33 cellular contexts compared by ENCODE assay signal in genomic region chr6:139730340-139730974, GRCh38.
"Had no signal": no experiment of that assay in that cellular context is flagged by ENCODE, and none has a peak within 500 bp of the region (broad histone marks: within the 10 kb centered on the region; RNA-seq: fewer than 3 reads in every experiment).

No MANE protein-coding gene starts in this region.

- H3K27me3 ChIP-seq: adrenal gland, body of pancreas, cardiac muscle cell, colonic mucosa, esophagus squamous epithelium, pancreas, right atrium auricular region, testis had no signal

- DNase-seq: activated B cell treated with CpG ODN at 0.5 μM for 24 hours; activated CD8-positive, alpha-beta memory T cell treated with anti-CD3 and anti-CD28 coated beads, Interleukin-2, amount 10 ng/mL, durations not matched to agents 7 days and 5 days; activated CD8-positive, alpha-beta T cell treated with anti-CD3 and anti-CD28 coated beads, Interleukin-2, amount 10 ng/mL, durations not matched to agents 7 days and 5 days; activated naive CD4-positive, alpha-beta T cell; activated T-cell treated with anti-CD3 and anti-CD28 coated beads for 4 hours; activated T-cell treated with anti-CD3 and anti-CD28 coated beads, Interleukin-2, amount 50 U/mL, for 72 hours; adrenal gland; aorta; body of pancreas; cerebellar nuclear complex; colonic mucosa; effector CD8-positive, alpha-beta T cell; esophagus squamous epithelium; left cardiac atrium; left ventricle myocardium superior; naive B cell; nephron progenitor cell; pancreas; stimulated activated CD4-positive, alpha-beta T cell treated with anti-CD3 and anti-CD28 coated beads, Interleukin-1b, Interleukin-23, amount 100 ng/mL, for 48 hours; stimulated activated CD4-positive, alpha-beta T cell treated with anti-CD3 and anti-CD28 coated beads, Interleukin-4, amount 100 ng/mL, for 4 hours; stimulated activated CD8-positive, alpha-beta memory T cell treated with anti-CD3 and anti-CD28 coated beads, Interleukin-4, amount 100 ng/mL, for 48 hours; stimulated activated naive CD4-positive, alpha-beta T cell; testis; trophoblast cell had no signal

- FAIRE-seq: endometrium, frontal cortex, islet of Langerhans, pancreas, urothelium cell line had no signal

- ATAC-seq: activated CD8-positive, alpha-beta memory T cell treated with anti-CD3 and anti-CD28 coated beads, Interleukin-2, amount 10 ng/mL, durations not matched to agents 7 days and 5 days; activated CD8-positive, alpha-beta T cell treated with anti-CD3 and anti-CD28 coated beads, Interleukin-2, amount 10 ng/mL, durations not matched to agents 7 days and 5 days; activated naive CD4-positive, alpha-beta T cell treated with anti-CD3 and anti-CD28 coated beads, Interleukin-2, amount 50 U/mL, for 72 hours; activated T-cell treated with anti-CD3 and anti-CD28 coated beads, Interleukin-2, amount 50 U/mL, for 72 hours; body of pancreas; left cardiac atrium; left ventricle myocardium superior; pancreas had no signal

- H3K9me3 ChIP-seq: adrenal gland, body of pancreas, colonic mucosa, esophagus squamous epithelium, pancreas, right atrium auricular region, testis had no signal

- H3K27ac ChIP-seq: adrenal gland, body of pancreas, cardiac muscle cell, colonic mucosa, epithelial cell of prostate, esophagus squamous epithelium, pancreas, testis had no signal

- H3K4me3 ChIP-seq: adrenal gland, body of pancreas, cardiac muscle cell, colonic mucosa, esophagus squamous epithelium, pancreas, right atrium auricular region, smooth muscle cell, testis had no signal

- H3K36me3 ChIP-seq: adrenal gland, cardiac muscle cell, colonic mucosa, esophagus squamous epithelium, pancreas, right atrium auricular region had no signal

- H3K4me2 ChIP-seq: smooth muscle cell had no signal

- H3K4me1 ChIP-seq: body of pancreas, colonic mucosa, pancreas, testis had no signal
